22 cellular contexts compared by ENCODE assay signal in the genomic region with DNA sequence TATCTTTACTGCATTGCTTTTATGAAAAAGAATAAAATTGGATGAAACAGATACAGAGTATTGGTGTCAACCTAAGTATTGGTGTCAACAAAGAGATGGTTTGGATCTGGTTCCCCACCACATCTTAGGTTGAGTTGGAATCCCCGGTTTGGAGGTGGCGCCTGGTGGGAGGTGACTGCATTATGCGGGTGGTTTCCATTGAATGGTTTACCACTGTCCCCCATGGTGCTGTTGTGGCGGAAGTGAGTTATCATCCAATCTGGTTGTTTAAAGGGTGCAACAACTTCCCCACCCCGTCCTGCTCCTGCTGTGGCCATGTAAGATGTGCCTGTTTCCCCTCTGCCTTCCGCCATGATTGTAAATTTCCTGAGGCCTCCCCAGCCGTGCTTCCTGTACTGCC. TPM values are rescaled to one million over a fixed set of nuclear protein-coding genes. Genes with fewer than 3 reads are reported as not detected.
DNase-seq lines count a peak whose midpoint lies in the region; ATAC-seq and TF ChIP-seq lines count a peak whose summit lies in the region.
"Had no signal": no experiment of that assay in that cellular context is flagged by ENCODE, and none has a peak within 500 bp of the region (broad histone marks: within the 10 kb centered on the region; RNA-seq: fewer than 3 reads in every experiment).

No MANE protein-coding gene starts in this region.

- peak; percentile 87 for ATAC-seq in CD8-positive, alpha-beta T cell
- ATAC-seq in WTC11 (peak; percentile 38), aorta (ENCODE audit: low FRiP score) (no peak)
- peak; percentile 93 for ATAC-seq in effector memory CD8-positive, alpha-beta T cell (replicated peaks)
- ATAC-seq: GM23338, PC-3 had no signal

- POLR2A ChIA-PET in CD8-positive, alpha-beta T cell (lab: Charles Lee) = no interaction called here
- POLR2A ChIA-PET in WTC11 (lab: Charles Lee) = no interaction called here

- H3K27ac ChIP-seq in CD8-positive, alpha-beta T cell (ENCODE audit: low read depth, low read length) = no peak overlapping the region
- H3K27ac ChIP-seq in aorta (ENCODE audit: low read depth in 1 of 2, low read length in 2 of 2) = no peak overlapping the region

- peaks cover 19% of the 10 kb centered on the region for H3K4me1 Mint-ChIP-seq in CD8-positive, alpha-beta T cell (ENCODE audit: low read depth)
- peaks cover 5% of the 10 kb centered on the region; the same call in 1 of the 2 replicates for H3K4me1 Mint-ChIP-seq in WTC11
- H3K4me1 Mint-ChIP-seq in effector memory CD8-positive, alpha-beta T cell (ENCODE audit: low read depth in 2 of 2) = peaks cover 0 to 6% of the 10 kb centered on the region in 2 donors
- H3K4me1 Mint-ChIP-seq in osteocyte (ENCODE audit: unreplicated experiment) = no peaks in the 10 kb centered on the region

- no peak overlapping the region for H3K4me3 Mint-ChIP-seq in CD8-positive, alpha-beta T cell
- no peak overlapping the region for H3K4me3 Mint-ChIP-seq in WTC11
- no peak overlapping the region for H3K4me3 Mint-ChIP-seq in effector memory CD8-positive, alpha-beta T cell
- H3K4me3 Mint-ChIP-seq in osteocyte (ENCODE audit: unreplicated experiment) = no peak overlapping the region
- H3K4me3 Mint-ChIP-seq: CD14-positive monocyte, GM23338, IgD-negative memory B cell had no signal

- H3K36me3 ChIP-seq in CD8-positive, alpha-beta T cell (ENCODE audit: insufficient read depth, low read length) = no peaks in the 10 kb centered on the region
- H3K36me3 ChIP-seq in aorta (ENCODE audit: control insufficient read depth in 1 of 2, insufficient read depth in 2 of 2, low read length in 1 of 2) = peaks cover 2 to 7% of the 10 kb centered on the region in 2 donors

- WGBS in aorta, 2 donors = 94% methylated on average over 7 of the region's 7 CpGs

- peaks cover 23% of the 10 kb centered on the region for H3K36me3 Mint-ChIP-seq in CD8-positive, alpha-beta T cell
- H3K36me3 Mint-ChIP-seq in WTC11 (peaks cover 27% of the 10 kb centered on the region), osteocyte (ENCODE audit: unreplicated experiment) (no peaks in the 10 kb centered on the region)
- H3K36me3 Mint-ChIP-seq in effector memory CD8-positive, alpha-beta T cell (ENCODE audit: insufficient read depth) = peaks cover 4% of the 10 kb centered on the region

- H3K9me3 Mint-ChIP-seq in CD8-positive, alpha-beta T cell = no peaks in the 10 kb centered on the region
- H3K9me3 Mint-ChIP-seq in WTC11 (peaks cover 7% of the 10 kb centered on the region), osteocyte (ENCODE audit: unreplicated experiment) (no peaks in the 10 kb centered on the region)
- no peaks in the 10 kb centered on the region for H3K9me3 Mint-ChIP-seq in effector memory CD8-positive, alpha-beta T cell
- H3K9me3 Mint-ChIP-seq: GM23338 had no signal

- TF ChIP-seq CTCF in CD8-positive, alpha-beta T cell (IDR thresholded peaks at IDR 0.05) = no peak
- TF ChIP-seq CTCF in WTC11 (IDR thresholded peaks at IDR 0.05) = no peak
- TF ChIP-seq CTCF in osteocyte (IDR thresholded peaks at IDR 0.05) = no peak

- H3K4me3 ChIP-seq in CD8-positive, alpha-beta T cell (ENCODE audit: low read depth, low read length) = no peak overlapping the region
- H3K4me3 ChIP-seq in aorta (ENCODE audit: low read length in 2 of 2) = no peak overlapping the region
- H3K4me3 ChIP-seq: GM23338 had no signal

- no peaks in the 10 kb centered on the region for H3K9me3 ChIP-seq in CD8-positive, alpha-beta T cell (ENCODE audit: low read length)
- H3K9me3 ChIP-seq in aorta (ENCODE audit: control insufficient read depth, low read length) = no peaks in the 10 kb centered on the region
- H3K9me3 ChIP-seq: Caco-2 had no signal

- H3K27ac Mint-ChIP-seq in CD8-positive, alpha-beta T cell = peak overlapping the region; percentile 38
- H3K27ac Mint-ChIP-seq in WTC11 = peak overlapping the region; percentile 19; the same call in 1 of the 2 replicates
- H3K27ac Mint-ChIP-seq in effector memory CD8-positive, alpha-beta T cell = no peak overlapping the region
- no peak overlapping the region for H3K27ac Mint-ChIP-seq in osteocyte (ENCODE audit: unreplicated experiment)
- H3K27ac Mint-ChIP-seq: CD14-positive monocyte, GM23338, IgD-negative memory B cell had no signal

- DNase-seq in CD8-positive, alpha-beta T cell = peak in 1 of 7 experiments; percentile 72
- DNase-seq in WTC11 (ENCODE audit: low spot score) = no peak
- DNase-seq in effector memory CD8-positive, alpha-beta T cell = peak in 2 of 3 experiments; percentile 21 to 24
- peak; percentile 34 for DNase-seq in osteocyte (ENCODE audit: extremely low spot score, unreplicated experiment)
- DNase-seq in aorta = no peak
- DNase-seq in NAMALWA (ENCODE audit: low spot score) = no peak
- DNase-seq in GM19238 (ENCODE audit: insufficient read length, low spot score) = no peak
- DNase-seq: Caco-2, GDM1, HCEC 1CT, MM.1S, NCI-H1092 treated with DMSO at 0.1 percent for 48 hours, NCI-H1694 treated with DMSO at 0.1 percent for 48 hours, NCI-H2107, NCI-H2227 treated with DMSO at 0.1 percent for 48 hours, NCI-H524, PC-3, RPMI8226, SIG-M5 had no signal

- no peaks in the 10 kb centered on the region for H3K4me1 ChIP-seq in CD8-positive, alpha-beta T cell (ENCODE audit: insufficient read depth, low read length)
- no peaks in the 10 kb centered on the region for H3K4me1 ChIP-seq in aorta (ENCODE audit: control insufficient read depth in 1 of 2, insufficient read depth in 2 of 2, low read length in 2 of 2)
- H3K4me1 ChIP-seq: Caco-2 had no signal

- CTCF ChIA-PET in CD8-positive, alpha-beta T cell (lab: Charles Lee) = no interaction called here
- CTCF ChIA-PET in WTC11 (lab: Charles Lee) = no interaction called here

- intact Hi-C loops in CD8-positive, alpha-beta T cell (cut with DNase I, micrococcal nuclease) = loop anchor here in 1 of 2 experiments (2.0 kb wide), 1 partner anchor 39 kb away; no protein-coding TSS in a partner anchor
- intact Hi-C loops in aorta (cut with DNase I) = no loop called here

- H3K27me3 ChIP-seq in CD8-positive, alpha-beta T cell (ENCODE audit: insufficient read depth, low read length) = no peaks in the 10 kb centered on the region
- no peaks in the 10 kb centered on the region for H3K27me3 ChIP-seq in aorta (ENCODE audit: control insufficient read depth in 1 of 2, insufficient read depth in 2 of 2, low read length in 1 of 2)

- H3K27me3 Mint-ChIP-seq in CD8-positive, alpha-beta T cell (ENCODE audit: low read depth) = no peaks in the 10 kb centered on the region
- no peaks in the 10 kb centered on the region for H3K27me3 Mint-ChIP-seq in WTC11 (ENCODE audit: low read depth)
- H3K27me3 Mint-ChIP-seq in effector memory CD8-positive, alpha-beta T cell = no peaks in the 10 kb centered on the region
- no peaks in the 10 kb centered on the region for H3K27me3 Mint-ChIP-seq in osteocyte (ENCODE audit: unreplicated experiment)
- H3K27me3 Mint-ChIP-seq: IgD-negative memory B cell had no signal

TF ChIP-seq in WTC11, 78 proteins besides CTCF, POLR2A, EP300 and RAD21:
- TF ChIP-seq, protein P1, sequence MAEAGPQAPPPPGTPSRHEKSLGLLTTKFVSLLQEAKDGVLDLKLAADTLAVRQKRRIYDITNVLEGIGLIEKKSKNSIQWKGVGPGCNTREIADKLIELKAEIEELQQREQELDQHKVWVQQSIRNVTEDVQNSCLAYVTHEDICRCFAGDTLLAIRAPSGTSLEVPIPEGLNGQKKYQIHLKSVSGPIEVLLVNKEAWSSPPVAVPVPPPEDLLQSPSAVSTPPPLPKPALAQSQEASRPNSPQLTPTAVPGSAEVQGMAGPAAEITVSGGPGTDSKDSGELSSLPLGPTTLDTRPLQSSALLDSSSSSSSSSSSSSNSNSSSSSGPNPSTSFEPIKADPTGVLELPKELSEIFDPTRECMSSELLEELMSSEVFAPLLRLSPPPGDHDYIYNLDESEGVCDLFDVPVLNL (CRISPR knock-in tag; IDR thresholded peaks at IDR 0.05; ENCODE audit: borderline replicate concordance, low read depth) = no peak
- TF ChIP-seq NR1H2 (CRISPR knock-in tag; IDR thresholded peaks at IDR 0.05) = no peak
- TF ChIP-seq RELA (CRISPR knock-in tag; IDR thresholded peaks at IDR 0.05; ENCODE audit: borderline replicate concordance) = no peak
- TF ChIP-seq TCF7 (CRISPR knock-in tag; IDR thresholded peaks at IDR 0.05; ENCODE audit: low read depth) = no peak
- no peak for TF ChIP-seq SMAD4 (CRISPR knock-in tag; IDR thresholded peaks at IDR 0.05)
- TF ChIP-seq, protein P2, sequence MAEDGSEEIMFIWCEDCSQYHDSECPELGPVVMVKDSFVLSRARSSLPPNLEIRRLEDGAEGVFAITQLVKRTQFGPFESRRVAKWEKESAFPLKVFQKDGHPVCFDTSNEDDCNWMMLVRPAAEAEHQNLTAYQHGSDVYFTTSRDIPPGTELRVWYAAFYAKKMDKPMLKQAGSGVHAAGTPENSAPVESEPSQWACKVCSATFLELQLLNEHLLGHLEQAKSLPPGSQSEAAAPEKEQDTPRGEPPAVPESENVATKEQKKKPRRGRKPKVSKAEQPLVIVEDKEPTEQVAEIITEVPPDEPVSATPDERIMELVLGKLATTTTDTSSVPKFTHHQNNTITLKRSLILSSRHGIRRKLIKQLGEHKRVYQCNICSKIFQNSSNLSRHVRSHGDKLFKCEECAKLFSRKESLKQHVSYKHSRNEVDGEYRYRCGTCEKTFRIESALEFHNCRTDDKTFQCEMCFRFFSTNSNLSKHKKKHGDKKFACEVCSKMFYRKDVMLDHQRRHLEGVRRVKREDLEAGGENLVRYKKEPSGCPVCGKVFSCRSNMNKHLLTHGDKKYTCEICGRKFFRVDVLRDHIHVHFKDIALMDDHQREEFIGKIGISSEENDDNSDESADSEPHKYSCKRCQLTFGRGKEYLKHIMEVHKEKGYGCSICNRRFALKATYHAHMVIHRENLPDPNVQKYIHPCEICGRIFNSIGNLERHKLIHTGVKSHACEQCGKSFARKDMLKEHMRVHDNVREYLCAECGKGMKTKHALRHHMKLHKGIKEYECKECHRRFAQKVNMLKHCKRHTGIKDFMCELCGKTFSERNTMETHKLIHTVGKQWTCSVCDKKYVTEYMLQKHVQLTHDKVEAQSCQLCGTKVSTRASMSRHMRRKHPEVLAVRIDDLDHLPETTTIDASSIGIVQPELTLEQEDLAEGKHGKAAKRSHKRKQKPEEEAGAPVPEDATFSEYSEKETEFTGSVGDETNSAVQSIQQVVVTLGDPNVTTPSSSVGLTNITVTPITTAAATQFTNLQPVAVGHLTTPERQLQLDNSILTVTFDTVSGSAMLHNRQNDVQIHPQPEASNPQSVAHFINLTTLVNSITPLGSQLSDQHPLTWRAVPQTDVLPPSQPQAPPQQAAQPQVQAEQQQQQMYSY (CRISPR knock-in tag; IDR thresholded peaks at IDR 0.05) = no peak
TF ChIP-seq in WTC11: peak in this region for 0.

RNA-seq across cellular contexts. Expression of a gene that starts 52.8 kb away (rescaled TPM):
- total RNA-seq in CD8-positive, alpha-beta T cell = 100 to 1,000 TPM; 114 to 120 TPM
- total RNA-seq in WTC11 (2021) = 72.1 to 77.9 TPM (median 73.6 TPM) in 3 replicates
- total RNA-seq in osteocyte = 621 and 679 TPM in 2 replicates
- total RNA-seq in aorta = 100 to 1,000 TPM; 292 to 399 TPM
- polyA plus RNA-seq in aorta = 100 to 1,000 TPM; 416 TPM

Comparison
In these comparisons a context has a peak if more than half of its experiments do, and no peak if none do; other contexts are left out.
1. DNase-seq: peak in effector memory CD8-positive, alpha-beta T cell (2 of 3) and osteocyte (single experiment); none in WTC11 (single experiment), aorta (0 of 2), NAMALWA (single experiment) and GM19238 (single experiment).
2. H3K27ac Mint-ChIP-seq: peak in CD8-positive, alpha-beta T cell (single experiment) and WTC11 (single experiment); none in effector memory CD8-positive, alpha-beta T cell (0 of 2) and osteocyte (single experiment).